1 cellular context compared by ENCODE assay signal in genomic region chr17:78724544-78724943, GRCh38.
TF ChIP-seq lines count a peak whose summit lies in the region.

No MANE protein-coding gene starts in this region.

TF ChIP-seq in H1, 55 proteins besides CTCF, POLR2A, EP300 and RAD21:
- TF ChIP-seq TEAD4 (IDR thresholded peaks at IDR 0.05; ENCODE audit: low read depth, low read length) (0 out of 2 replicates have a peak, but pooled peaks have one; percentile 42), RBBP5 (IDR thresholded peaks at IDR 0.05; ENCODE audit: borderline replicate concordance, low read depth, low read length) (no peak)
